In the genomic region with DNA sequence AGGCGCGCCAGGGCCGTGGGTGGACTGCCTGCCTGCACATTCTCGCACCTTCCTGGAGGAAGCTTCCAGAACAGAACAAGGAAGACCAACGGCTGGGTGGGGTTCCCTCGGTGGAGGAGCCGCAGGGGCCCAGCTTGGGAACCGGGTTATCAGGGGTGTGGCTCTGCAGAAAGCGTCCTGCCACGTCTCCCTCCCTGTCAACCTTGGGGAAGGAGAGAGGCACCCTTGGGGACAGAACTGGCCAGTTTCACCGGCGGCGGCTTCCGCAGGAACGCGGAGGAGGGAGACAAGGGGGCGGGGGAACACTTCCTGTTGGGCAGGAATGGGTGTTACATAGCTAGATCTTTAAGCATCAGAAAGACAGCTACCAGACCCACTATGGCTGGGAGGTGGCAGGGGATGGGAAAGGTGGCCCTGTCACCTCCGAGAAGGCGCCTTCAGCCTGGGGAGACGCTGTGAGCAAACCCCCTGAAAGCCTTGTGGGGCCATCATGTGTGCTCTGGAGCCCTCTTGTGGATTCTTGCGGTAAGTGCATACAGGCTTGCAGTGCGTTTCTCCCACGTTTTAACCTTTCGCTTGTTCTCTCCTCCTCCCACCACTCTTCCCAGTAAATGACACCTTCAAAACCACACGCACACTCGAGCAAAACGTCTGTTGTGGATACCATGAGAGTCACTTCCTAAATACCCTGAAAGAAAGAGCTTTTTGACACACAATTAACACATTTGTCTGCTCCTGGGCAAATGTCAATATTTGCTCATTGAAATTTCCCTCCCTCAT, we compare ENCODE assay signal across 1 cellular context.
TF ChIP-seq lines count a peak whose summit lies in the region.

No MANE protein-coding gene starts in this region.

TF ChIP-seq in K562, 482 proteins besides CTCF, POLR2A, EP300 and RAD21 (continued from another document and continues in another):
- TF ChIP-seq, protein P1, sequence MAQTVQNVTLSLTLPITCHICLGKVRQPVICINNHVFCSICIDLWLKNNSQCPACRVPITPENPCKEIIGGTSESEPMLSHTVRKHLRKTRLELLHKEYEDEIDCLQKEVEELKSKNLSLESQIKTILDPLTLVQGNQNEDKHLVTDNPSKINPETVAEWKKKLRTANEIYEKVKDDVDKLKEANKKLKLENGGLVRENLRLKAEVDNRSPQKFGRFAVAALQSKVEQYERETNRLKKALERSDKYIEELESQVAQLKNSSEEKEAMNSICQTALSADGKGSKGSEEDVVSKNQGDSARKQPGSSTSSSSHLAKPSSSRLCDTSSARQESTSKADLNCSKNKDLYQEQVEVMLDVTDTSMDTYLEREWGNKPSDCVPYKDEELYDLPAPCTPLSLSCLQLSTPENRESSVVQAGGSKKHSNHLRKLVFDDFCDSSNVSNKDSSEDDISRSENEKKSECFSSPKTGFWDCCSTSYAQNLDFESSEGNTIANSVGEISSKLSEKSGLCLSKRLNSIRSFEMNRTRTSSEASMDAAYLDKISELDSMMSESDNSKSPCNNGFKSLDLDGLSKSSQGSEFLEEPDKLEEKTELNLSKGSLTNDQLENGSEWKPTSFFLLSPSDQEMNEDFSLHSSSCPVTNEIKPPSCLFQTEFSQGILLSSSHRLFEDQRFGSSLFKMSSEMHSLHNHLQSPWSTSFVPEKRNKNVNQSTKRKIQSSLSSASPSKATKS (CRISPR knock-in tag; IDR thresholded peaks at IDR 0.05): no peak
- TF ChIP-seq ZNF445 (CRISPR knock-in tag; IDR thresholded peaks at IDR 0.05; ENCODE audit: low read depth): no peak
- TF ChIP-seq, protein P2, sequence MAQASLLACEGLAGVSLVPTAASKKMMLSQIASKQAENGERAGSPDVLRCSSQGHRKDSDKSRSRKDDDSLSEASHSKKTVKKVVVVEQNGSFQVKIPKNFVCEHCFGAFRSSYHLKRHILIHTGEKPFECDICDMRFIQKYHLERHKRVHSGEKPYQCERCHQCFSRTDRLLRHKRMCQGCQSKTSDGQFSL (CRISPR knock-in tag; IDR thresholded peaks at IDR 0.05): no peak
- TF ChIP-seq, protein P2 (tag; IDR thresholded peaks at IDR 0.05): no peak
- TF ChIP-seq CCAR2 (IDR thresholded peaks at IDR 0.05; ENCODE audit: low read depth, low read length): no peak
- TF ChIP-seq, protein P3, sequence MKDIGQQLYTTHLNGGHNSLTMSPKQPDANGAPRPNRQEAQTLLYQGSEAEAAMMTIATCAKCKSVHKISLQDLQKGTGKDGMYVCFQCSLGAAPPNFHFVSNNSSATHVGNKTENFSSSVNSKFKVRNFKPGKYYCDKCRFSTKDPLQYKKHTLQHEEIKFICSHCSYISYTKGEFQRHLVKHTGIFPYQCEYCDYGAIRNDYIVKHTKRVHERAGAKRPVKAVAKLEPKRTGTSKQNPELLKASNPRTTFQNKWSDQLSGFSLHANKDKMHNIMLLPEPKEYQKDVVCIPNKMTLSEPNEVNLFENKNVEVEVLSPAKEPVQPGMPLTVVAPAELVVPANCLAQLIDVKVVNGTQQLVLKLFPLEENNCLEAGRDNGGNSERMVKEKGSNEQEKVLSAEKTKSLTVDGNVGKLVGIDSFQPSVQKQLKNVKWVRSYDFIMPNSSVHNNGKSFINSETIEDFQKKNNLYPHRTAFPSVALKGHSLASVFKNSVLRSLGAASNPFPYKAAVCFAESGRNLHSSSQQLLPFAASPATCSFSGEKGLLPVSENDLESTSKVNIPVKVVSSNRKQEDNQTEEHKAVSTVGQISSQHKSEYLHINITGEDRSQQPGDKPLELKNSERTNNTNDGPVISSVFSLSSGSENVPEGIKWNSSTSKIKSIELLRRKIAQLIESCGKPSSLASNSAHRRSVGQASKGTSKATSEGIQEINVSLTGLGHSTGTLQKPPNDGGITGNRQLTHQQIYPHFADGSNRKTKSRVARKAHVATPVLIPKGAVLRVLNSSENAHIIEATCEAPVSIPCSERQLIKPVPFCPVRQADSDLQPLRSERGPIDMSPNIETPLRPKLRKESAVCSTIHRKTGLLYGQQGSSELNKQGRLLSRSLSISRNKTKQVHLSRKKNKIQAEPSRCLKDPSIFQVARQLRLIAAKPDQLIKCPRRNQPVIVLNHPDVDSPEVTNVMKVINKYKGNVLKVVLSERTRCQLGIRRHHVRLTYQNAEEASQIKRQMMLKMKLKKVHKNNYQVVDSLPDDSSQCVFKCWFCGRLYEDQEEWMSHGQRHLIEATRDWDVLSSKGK (CRISPR knock-in tag; IDR thresholded peaks at IDR 0.05): no peak
- TF ChIP-seq TRIM28 (IDR thresholded peaks at IDR 0.05): no peak; the same call in 1 of the 2 replicates
- TF ChIP-seq, protein P4, sequence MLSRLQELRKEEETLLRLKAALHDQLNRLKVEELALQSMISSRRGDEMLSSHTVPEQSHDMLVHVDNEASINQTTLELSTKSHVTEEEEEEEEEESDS (CRISPR knock-in tag; IDR thresholded peaks at IDR 0.05): no peak
- TF ChIP-seq PTTG1 (tag; IDR thresholded peaks at IDR 0.05; ENCODE audit: low read depth): no peak
- TF ChIP-seq ADNP (tag; IDR thresholded peaks at IDR 0.05): no peak
- TF ChIP-seq ZNF778 (CRISPR knock-in tag; IDR thresholded peaks at IDR 0.05): no peak
- TF ChIP-seq SMC3 (conservative IDR thresholded peaks at IDR 0.05; ENCODE audit: insufficient read depth, low read depth, low read length): peak; percentile 97
- no peak for TF ChIP-seq XRCC3 (IDR thresholded peaks at IDR 0.05)
- TF ChIP-seq CBFA2T2 (conservative IDR thresholded peaks at IDR 0.05): no peak
- TF ChIP-seq ELF4 (CRISPR knock-in tag; IDR thresholded peaks at IDR 0.05): no peak
- peak in 1 of 2 experiments; percentile 11; a peak in 1 of 4 replicates for TF ChIP-seq RCOR1 (IDR thresholded peaks at IDR 0.05; ENCODE audit: borderline replicate concordance in 1 of 2, low read depth in 2 of 2, low read length in 2 of 2)
- TF ChIP-seq LCOR (CRISPR knock-in tag; IDR thresholded peaks at IDR 0.05): no peak
- TF ChIP-seq MCM7 (IDR thresholded peaks at IDR 0.05): no peak
- TF ChIP-seq NCOA4 (IDR thresholded peaks at IDR 0.05; ENCODE audit: partially characterized antibody): no peak
- no peak for TF ChIP-seq ZSCAN29 (IDR thresholded peaks at IDR 0.05)
- TF ChIP-seq ZNF586 (CRISPR knock-in tag; conservative IDR thresholded peaks at IDR 0.05): no peak
- peak; percentile 78 for TF ChIP-seq ETV5 (CRISPR knock-in tag; IDR thresholded peaks at IDR 0.05; ENCODE audit: low read depth)
- TF ChIP-seq MECOM (CRISPR knock-in tag; IDR thresholded peaks at IDR 0.05): no peak
- TF ChIP-seq ZNF584 (CRISPR knock-in tag; IDR thresholded peaks at IDR 0.05; ENCODE audit: low read depth): no peak
- TF ChIP-seq, protein P5, sequence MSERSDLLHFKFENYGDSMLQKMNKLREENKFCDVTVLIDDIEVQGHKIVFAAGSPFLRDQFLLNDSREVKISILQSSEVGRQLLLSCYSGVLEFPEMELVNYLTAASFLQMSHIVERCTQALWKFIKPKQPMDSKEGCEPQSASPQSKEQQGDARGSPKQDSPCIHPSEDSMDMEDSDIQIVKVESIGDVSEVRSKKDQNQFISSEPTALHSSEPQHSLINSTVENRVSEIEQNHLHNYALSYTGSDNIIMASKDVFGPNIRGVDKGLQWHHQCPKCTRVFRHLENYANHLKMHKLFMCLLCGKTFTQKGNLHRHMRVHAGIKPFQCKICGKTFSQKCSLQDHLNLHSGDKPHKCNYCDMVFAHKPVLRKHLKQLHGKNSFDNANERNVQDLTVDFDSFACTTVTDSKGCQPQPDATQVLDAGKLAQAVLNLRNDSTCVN (CRISPR knock-in tag; IDR thresholded peaks at IDR 0.05): no peak
- TF ChIP-seq, protein P6, sequence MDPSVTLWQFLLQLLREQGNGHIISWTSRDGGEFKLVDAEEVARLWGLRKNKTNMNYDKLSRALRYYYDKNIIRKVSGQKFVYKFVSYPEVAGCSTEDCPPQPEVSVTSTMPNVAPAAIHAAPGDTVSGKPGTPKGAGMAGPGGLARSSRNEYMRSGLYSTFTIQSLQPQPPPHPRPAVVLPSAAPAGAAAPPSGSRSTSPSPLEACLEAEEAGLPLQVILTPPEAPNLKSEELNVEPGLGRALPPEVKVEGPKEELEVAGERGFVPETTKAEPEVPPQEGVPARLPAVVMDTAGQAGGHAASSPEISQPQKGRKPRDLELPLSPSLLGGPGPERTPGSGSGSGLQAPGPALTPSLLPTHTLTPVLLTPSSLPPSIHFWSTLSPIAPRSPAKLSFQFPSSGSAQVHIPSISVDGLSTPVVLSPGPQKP (CRISPR knock-in tag; IDR thresholded peaks at IDR 0.05): no peak
- TF ChIP-seq PML (IDR thresholded peaks at IDR 0.05; ENCODE audit: low read length): no peak
- TF ChIP-seq CBFA2T3 (IDR thresholded peaks at IDR 0.05): no peak
- peak; percentile 78 for TF ChIP-seq RB1 (IDR thresholded peaks at IDR 0.05; ENCODE audit: low read depth)
- TF ChIP-seq MAZ (CRISPR knock-in tag; conservative IDR thresholded peaks at IDR 0.05 in 1 of 2, IDR thresholded peaks at IDR 0.05 in 1 of 2): peak; percentile 81 to 93
- TF ChIP-seq FOXJ3 (CRISPR knock-in tag; IDR thresholded peaks at IDR 0.05): no peak
- 0 out of 4 replicates have a peak, but pooled peaks of 1 of the 2 experiments have one; percentile 57 for TF ChIP-seq FOXK2 (conservative IDR thresholded peaks at IDR 0.05 in 1 of 2, IDR thresholded peaks at IDR 0.05 in 1 of 2; ENCODE audit: low read depth in 2 of 2)
- no peak for TF ChIP-seq RBM17 (IDR thresholded peaks at IDR 0.05; ENCODE audit: borderline replicate concordance, low read depth, low read length)
- no peak for TF ChIP-seq DNMT1 (IDR thresholded peaks at IDR 0.05)
- no peak for TF ChIP-seq GTF2E2 (tag; IDR thresholded peaks at IDR 0.05)
- TF ChIP-seq NR2C1 (IDR thresholded peaks at IDR 0.05): peak; percentile 41; the same call in 1 of the 2 replicates
- TF ChIP-seq NR2C1 (tag; IDR thresholded peaks at IDR 0.05): 0 out of 2 replicates have a peak, but pooled peaks have one; percentile 14
- no peak for TF ChIP-seq NFE2 (IDR thresholded peaks at IDR 0.05; ENCODE audit: low read depth)
- no peak for TF ChIP-seq ZFP1 (CRISPR knock-in tag; IDR thresholded peaks at IDR 0.05)
- TF ChIP-seq RBM25 (IDR thresholded peaks at IDR 0.05; ENCODE audit: low read depth, low read length, severe bottlenecking): no peak
- no peak for TF ChIP-seq ZNF253 (CRISPR knock-in tag; conservative IDR thresholded peaks at IDR 0.05)
- no peak for TF ChIP-seq CEBPB (tag; IDR thresholded peaks at IDR 0.05)
- no peak for TF ChIP-seq KDM1A (IDR thresholded peaks at IDR 0.05)
- no peak for TF ChIP-seq TBP (optimal IDR thresholded peaks at IDR 0.05; ENCODE audit: low read depth, low read length)
- TF ChIP-seq SAFB (IDR thresholded peaks at IDR 0.05; ENCODE audit: borderline replicate concordance, low read depth, low read length): no peak
- 0 out of 2 replicates have a peak, but pooled peaks have one; percentile 15 for TF ChIP-seq MYNN (IDR thresholded peaks at IDR 0.05)
- no peak for TF ChIP-seq MYNN (CRISPR knock-in tag; IDR thresholded peaks at IDR 0.05)
- TF ChIP-seq, protein P7, sequence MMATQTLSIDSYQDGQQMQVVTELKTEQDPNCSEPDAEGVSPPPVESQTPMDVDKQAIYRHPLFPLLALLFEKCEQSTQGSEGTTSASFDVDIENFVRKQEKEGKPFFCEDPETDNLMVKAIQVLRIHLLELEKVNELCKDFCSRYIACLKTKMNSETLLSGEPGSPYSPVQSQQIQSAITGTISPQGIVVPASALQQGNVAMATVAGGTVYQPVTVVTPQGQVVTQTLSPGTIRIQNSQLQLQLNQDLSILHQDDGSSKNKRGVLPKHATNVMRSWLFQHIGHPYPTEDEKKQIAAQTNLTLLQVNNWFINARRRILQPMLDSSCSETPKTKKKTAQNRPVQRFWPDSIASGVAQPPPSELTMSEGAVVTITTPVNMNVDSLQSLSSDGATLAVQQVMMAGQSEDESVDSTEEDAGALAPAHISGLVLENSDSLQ (IDR thresholded peaks at IDR 0.05): no peak; the same call in 1 of the 2 replicates
- TF ChIP-seq SMAD4 (CRISPR knock-in tag; conservative IDR thresholded peaks at IDR 0.05): no peak; the same call in none of the 2 replicates
- TF ChIP-seq, protein P8, sequence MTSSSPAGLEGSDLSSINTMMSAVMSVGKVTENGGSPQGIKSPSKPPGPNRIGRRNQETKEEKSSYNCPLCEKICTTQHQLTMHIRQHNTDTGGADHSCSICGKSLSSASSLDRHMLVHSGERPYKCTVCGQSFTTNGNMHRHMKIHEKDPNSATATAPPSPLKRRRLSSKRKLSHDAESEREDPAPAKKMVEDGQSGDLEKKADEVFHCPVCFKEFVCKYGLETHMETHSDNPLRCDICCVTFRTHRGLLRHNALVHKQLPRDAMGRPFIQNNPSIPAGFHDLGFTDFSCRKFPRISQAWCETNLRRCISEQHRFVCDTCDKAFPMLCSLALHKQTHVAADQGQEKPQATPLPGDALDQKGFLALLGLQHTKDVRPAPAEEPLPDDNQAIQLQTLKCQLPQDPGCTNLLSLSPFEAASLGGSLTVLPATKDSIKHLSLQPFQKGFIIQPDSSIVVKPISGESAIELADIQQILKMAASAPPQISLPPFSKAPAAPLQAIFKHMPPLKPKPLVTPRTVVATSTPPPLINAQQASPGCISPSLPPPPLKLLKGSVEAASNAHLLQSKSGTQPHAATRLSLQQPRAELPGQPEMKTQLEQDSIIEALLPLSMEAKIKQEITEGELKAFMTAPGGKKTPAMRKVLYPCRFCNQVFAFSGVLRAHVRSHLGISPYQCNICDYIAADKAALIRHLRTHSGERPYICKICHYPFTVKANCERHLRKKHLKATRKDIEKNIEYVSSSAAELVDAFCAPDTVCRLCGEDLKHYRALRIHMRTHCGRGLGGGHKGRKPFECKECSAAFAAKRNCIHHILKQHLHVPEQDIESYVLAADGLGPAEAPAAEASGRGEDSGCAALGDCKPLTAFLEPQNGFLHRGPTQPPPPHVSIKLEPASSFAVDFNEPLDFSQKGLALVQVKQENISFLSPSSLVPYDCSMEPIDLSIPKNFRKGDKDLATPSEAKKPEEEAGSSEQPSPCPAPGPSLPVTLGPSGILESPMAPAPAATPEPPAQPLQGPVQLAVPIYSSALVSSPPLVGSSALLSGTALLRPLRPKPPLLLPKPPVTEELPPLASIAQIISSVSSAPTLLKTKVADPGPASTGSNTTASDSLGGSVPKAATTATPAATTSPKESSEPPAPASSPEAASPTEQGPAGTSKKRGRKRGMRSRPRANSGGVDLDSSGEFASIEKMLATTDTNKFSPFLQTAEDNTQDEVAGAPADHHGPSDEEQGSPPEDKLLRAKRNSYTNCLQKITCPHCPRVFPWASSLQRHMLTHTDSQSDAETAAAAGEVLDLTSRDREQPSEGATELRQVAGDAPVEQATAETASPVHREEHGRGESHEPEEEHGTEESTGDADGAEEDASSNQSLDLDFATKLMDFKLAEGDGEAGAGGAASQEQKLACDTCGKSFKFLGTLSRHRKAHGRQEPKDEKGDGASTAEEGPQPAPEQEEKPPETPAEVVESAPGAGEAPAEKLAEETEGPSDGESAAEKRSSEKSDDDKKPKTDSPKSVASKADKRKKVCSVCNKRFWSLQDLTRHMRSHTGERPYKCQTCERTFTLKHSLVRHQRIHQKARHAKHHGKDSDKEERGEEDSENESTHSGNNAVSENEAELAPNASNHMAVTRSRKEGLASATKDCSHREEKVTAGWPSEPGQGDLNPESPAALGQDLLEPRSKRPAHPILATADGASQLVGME (CRISPR knock-in tag; IDR thresholded peaks at IDR 0.05): no peak; the same call in 1 of the 2 replicates
- peak in 1 of 2 experiments; percentile 73; a peak in 1 of 4 replicates for TF ChIP-seq KDM4B (IDR thresholded peaks at IDR 0.05; ENCODE audit: borderline replicate concordance in 2 of 2, low read depth in 1 of 2)
- TF ChIP-seq, protein P9, sequence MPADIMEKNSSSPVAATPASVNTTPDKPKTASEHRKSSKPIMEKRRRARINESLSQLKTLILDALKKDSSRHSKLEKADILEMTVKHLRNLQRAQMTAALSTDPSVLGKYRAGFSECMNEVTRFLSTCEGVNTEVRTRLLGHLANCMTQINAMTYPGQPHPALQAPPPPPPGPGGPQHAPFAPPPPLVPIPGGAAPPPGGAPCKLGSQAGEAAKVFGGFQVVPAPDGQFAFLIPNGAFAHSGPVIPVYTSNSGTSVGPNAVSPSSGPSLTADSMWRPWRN (IDR thresholded peaks at IDR 0.05; ENCODE audit: low read depth): no peak
